In the genomic region with DNA sequence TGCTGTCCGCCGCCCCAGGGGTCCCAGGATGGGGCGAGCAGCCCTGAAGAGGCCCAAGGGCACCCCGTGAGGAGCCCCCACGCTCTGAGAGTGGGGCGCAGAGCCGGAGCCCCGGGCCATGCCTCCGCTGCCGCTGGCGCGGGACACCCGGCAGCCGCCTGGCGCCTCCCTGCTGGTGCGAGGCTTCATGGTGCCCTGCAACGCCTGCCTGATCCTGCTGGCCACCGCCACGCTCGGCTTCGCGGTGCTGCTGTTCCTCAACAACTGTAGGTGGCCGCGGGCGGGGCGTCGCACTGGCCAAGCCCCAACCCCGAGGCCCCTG, we compare ENCODE assay signal across 7 cellular contexts. TPM values are rescaled to one million over a fixed set of nuclear protein-coding genes. Genes with fewer than 3 reads are reported as not detected.
DNase-seq lines count a peak whose midpoint lies in the region; ATAC-seq and TF ChIP-seq lines count a peak whose summit lies in the region.
"Had no signal": no experiment of that assay in that cellular context is flagged by ENCODE, and none has a peak within 500 bp of the region (broad histone marks: within the 10 kb centered on the region; RNA-seq: fewer than 3 reads in every experiment).

No MANE protein-coding gene starts in this region.

- H3K4me3 ChIP-seq in breast epithelium (peak overlapping the region in 2 of 3 donors; percentile 55 to 71), transverse colon (no peak overlapping the region)

- no peaks in the 10 kb centered on the region for H3K36me3 ChIP-seq in breast epithelium
- no peaks in the 10 kb centered on the region for H3K36me3 ChIP-seq in transverse colon

- H3K4me1 Mint-ChIP-seq in MCF 10A (ENCODE audit: insufficient read depth, unreplicated experiment) = no peaks in the 10 kb centered on the region
- H3K4me1 Mint-ChIP-seq in central memory CD8-positive, alpha-beta T cell = peaks cover 17% of the 10 kb centered on the region
- H3K4me1 Mint-ChIP-seq in stimulated activated effector memory CD8-positive, alpha-beta T cell treated with anti-CD3 and anti-CD28 coated beads, Interleukin-12 subunit alpha, Interleukin-12 subunit beta, amount 100 ng/mL, for 72 hours = peaks cover 28% of the 10 kb centered on the region

- H3K9me3 Mint-ChIP-seq in MCF 10A (ENCODE audit: unreplicated experiment) = no peaks in the 10 kb centered on the region
- H3K9me3 Mint-ChIP-seq in central memory CD8-positive, alpha-beta T cell = no peaks in the 10 kb centered on the region
- no peaks in the 10 kb centered on the region for H3K9me3 Mint-ChIP-seq in stimulated activated effector memory CD8-positive, alpha-beta T cell treated with anti-CD3 and anti-CD28 coated beads, Interleukin-12 subunit alpha, Interleukin-12 subunit beta, amount 100 ng/mL, for 72 hours

- 77% methylated on average over 25 of the region's 28 CpGs; no CpG with 5 or more reads in 1 of the 2 donors for WGBS in transverse colon (ENCODE audit: low coverage in 1 of 2), 2 donors

- H3K36me3 Mint-ChIP-seq in MCF 10A (ENCODE audit: insufficient read depth, unreplicated experiment) = peaks cover 22% of the 10 kb centered on the region
- H3K36me3 Mint-ChIP-seq in central memory CD8-positive, alpha-beta T cell (ENCODE audit: insufficient read depth) = peaks cover 2% of the 10 kb centered on the region
- peaks cover 13% of the 10 kb centered on the region for H3K36me3 Mint-ChIP-seq in stimulated activated effector memory CD8-positive, alpha-beta T cell treated with anti-CD3 and anti-CD28 coated beads, Interleukin-12 subunit alpha, Interleukin-12 subunit beta, amount 100 ng/mL, for 72 hours

- intact Hi-C loops in breast epithelium (cut with DNase I; ENCODE audit: low total_unique reads) (no loop called here), MCF 10A (cut with micrococcal nuclease) (no loop called here), transverse colon (cut with DNase I; ENCODE audit: low total_unique reads) (no loop called here)

- CTCF ChIA-PET in MCF 10A (lab: Yijun Ruan, JAX) = no interaction called here

- H3K27ac ChIP-seq in breast epithelium (no peak overlapping the region), transverse colon (no peak overlapping the region)

- POLR2A ChIA-PET in MCF 10A (lab: Yijun Ruan, JAX) = no interaction called here

- peaks cover 6 to 7% of the 10 kb centered on the region in 2 donors for H3K4me1 ChIP-seq in breast epithelium
- H3K4me1 ChIP-seq in transverse colon = peaks cover 9 to 25% (median 23%) of the 10 kb centered on the region in 4 donors

- in situ Hi-C loops in transverse colon (cut with MboI; ENCODE audit: low pct_ligation_motif_present in 1 of 4, low pct_unique_long_range_greater_than_20kb in 1 of 4, low sequenced_read_pairs in 3 of 4) = loop anchor here in 1 of 4 donors (10.0 kb wide), 1 partner anchor 80 kb away; the partner anchor contains the start of gene C1orf159

- no peak for DNase-seq in breast epithelium (ENCODE audit: low spot score in 2 of 2)
- DNase-seq in MCF 10A (ENCODE audit: unreplicated experiment) = no peak
- DNase-seq in central memory CD8-positive, alpha-beta T cell (ENCODE audit: low spot score in 2 of 2) = no peak
- DNase-seq in stimulated activated effector memory CD8-positive, alpha-beta T cell treated with anti-CD3 and anti-CD28 coated beads, Interleukin-12 subunit alpha, Interleukin-12 subunit beta, amount 100 ng/mL, for 72 hours (ENCODE audit: low spot score in 2 of 2) = no peak
- no peak for DNase-seq in transverse colon
- DNase-seq in islet precursor cell = no peak
- DNase-seq: effector CD4-positive, alpha-beta T cell had no signal

- H3K9me3 ChIP-seq in breast epithelium (no peaks in the 10 kb centered on the region), transverse colon (no peaks in the 10 kb centered on the region)

- no peaks in the 10 kb centered on the region for H3K27me3 ChIP-seq in breast epithelium
- H3K27me3 ChIP-seq in transverse colon = peaks cover 44% of the 10 kb centered on the region

- ATAC-seq in central memory CD8-positive, alpha-beta T cell (replicated peaks; ENCODE audit: extremely low read depth, poor library complexity, severe bottlenecking) = no peak
- ATAC-seq in stimulated activated effector memory CD8-positive, alpha-beta T cell treated with anti-CD3 and anti-CD28 coated beads, Interleukin-12 subunit alpha, Interleukin-12 subunit beta, amount 100 ng/mL, for 72 hours = no peak

- H3K27me3 Mint-ChIP-seq in MCF 10A (ENCODE audit: insufficient read depth, unreplicated experiment) = no peaks in the 10 kb centered on the region
- H3K27me3 Mint-ChIP-seq in central memory CD8-positive, alpha-beta T cell = peaks cover 47% of the 10 kb centered on the region

- no peak for TF ChIP-seq EP300 in transverse colon (IDR thresholded peaks at IDR 0.05; ENCODE audit: low read depth)

- no peak for TF ChIP-seq CTCF in breast epithelium (IDR thresholded peaks at IDR 0.05)
- no peak for TF ChIP-seq CTCF in MCF 10A (IDR thresholded peaks at IDR 0.05; ENCODE audit: unreplicated experiment)
- no peak for TF ChIP-seq CTCF in transverse colon (IDR thresholded peaks at IDR 0.05)

- no peak overlapping the region for H3K4me3 Mint-ChIP-seq in MCF 10A (ENCODE audit: unreplicated experiment)
- H3K4me3 Mint-ChIP-seq in central memory CD8-positive, alpha-beta T cell = peak overlapping the region; percentile 34
- H3K4me3 Mint-ChIP-seq in stimulated activated effector memory CD8-positive, alpha-beta T cell treated with anti-CD3 and anti-CD28 coated beads, Interleukin-12 subunit alpha, Interleukin-12 subunit beta, amount 100 ng/mL, for 72 hours = peak overlapping the region; percentile 67

- no TSS peak for BruUV-seq in MCF 10A (replicated peaks; lab: Mats Ljungman, UMichigan)

- TF ChIP-seq POLR2A in breast epithelium (IDR thresholded peaks at IDR 0.05) (no peak), transverse colon (IDR thresholded peaks at IDR 0.05) (no peak)

- no peak overlapping the region for H3K27ac Mint-ChIP-seq in MCF 10A (ENCODE audit: low read depth, unreplicated experiment)
- no peak overlapping the region for H3K27ac Mint-ChIP-seq in central memory CD8-positive, alpha-beta T cell (ENCODE audit: low read depth)
- no peak overlapping the region for H3K27ac Mint-ChIP-seq in stimulated activated effector memory CD8-positive, alpha-beta T cell treated with anti-CD3 and anti-CD28 coated beads, Interleukin-12 subunit alpha, Interleukin-12 subunit beta, amount 100 ng/mL, for 72 hours

RNA-seq across cellular contexts. Expression of gene AGRN, which starts 14.5 kb away (rescaled TPM):
- total RNA-seq in breast epithelium (10 to 100 TPM in 2 of 3 donors, 1 to 10 TPM in 1; 9.1 to 37.0 (median 30.5) TPM), MCF 10A (2022) (286 and 303 TPM in 2 replicates), transverse colon (100 to 1,000 TPM in 1 of 4 donors, 10 to 100 TPM in 3; 25.4 to 132 (median 44.8) TPM)

RNA-seq across cellular contexts. Expression of gene ISG15, which starts 21.1 kb away (rescaled TPM):
- total RNA-seq in breast epithelium (10 to 100 TPM; 15.5 to 31.5 (median 18.0) TPM), MCF 10A (2022) (7.4 and 8.8 TPM in 2 replicates), transverse colon (10 to 100 TPM in 3 of 4 donors, not detected in 1; 36.0 to 70.6 (median 40.8) TPM)

RNA-seq across cellular contexts. Expression of gene HES4, which starts 34.5 kb away (rescaled TPM):
- total RNA-seq in breast epithelium (10 to 100 TPM in 2 of 3 donors, 1 to 10 TPM in 1; 8.3 to 36.4 (median 34.2) TPM), MCF 10A (2022) (42.1 and 42.6 TPM in 2 replicates), transverse colon (100 to 1,000 TPM in 1 of 4 donors, 10 to 100 TPM in 3; 10.8 to 140 (median 15.7) TPM)

RNA-seq across cellular contexts. Expression of gene RNF223, which starts 39.7 kb away (rescaled TPM):
- total RNA-seq in breast epithelium (1 to 10 TPM in 1 of 3 donors, under 1 TPM in 1, not detected in 1; 0.33 to 2.8 TPM), MCF 10A (2022) (0.30 and 0.37 TPM in 2 replicates), transverse colon (1 to 10 TPM; 3.0 to 7.5 (median 5.0) TPM)

RNA-seq across cellular contexts. Expression of gene PERM1, which starts 52.5 kb away (rescaled TPM):
- 1 to 10 TPM in 1 of 3 donors, under 1 TPM in 1, not detected in 1; 0.33 to 1.9 TPM for total RNA-seq in breast epithelium
- total RNA-seq in MCF 10A (2022) = not detected in 2 replicates
- under 1 TPM in 1 of 4 donors, not detected in 3; 0.14 TPM for total RNA-seq in transverse colon

Comparison
In these comparisons a context has a peak if more than half of its experiments do, and no peak if none do; other contexts are left out.
1. H3K4me3 ChIP-seq: peak in breast epithelium (2 of 3); none in transverse colon (0 of 4).